ENCODE assay signal across 18 cellular contexts in genomic region chr13:71699342-71699741, GRCh38.
"Had no signal": no experiment of that assay in that cellular context is flagged by ENCODE, and none has a peak within 500 bp of the region (broad histone marks: within the 10 kb centered on the region; RNA-seq: fewer than 3 reads in every experiment).

No MANE protein-coding gene starts in this region.

- H3K9ac ChIP-seq: SK-N-SH had no signal

- H3K9me3 ChIP-seq: SK-N-SH had no signal

- DNase-seq: KBM-7, MV-4-11, NCI-H1048, NCI-H1105, NCI-H1417 treated with DMSO at 0.1 percent for 48 hours, NCI-H146, NCI-H1694 treated with DMSO at 0.1 percent for 48 hours, NCI-H1930, NCI-H2081, NCI-H2107, NCI-H2227 treated with DMSO at 0.1 percent for 48 hours, NCI-H524, NCI-H774, Right ventricle myocardium superior, RPMI8226, SIG-M5, SK-N-SH, SW 1271 had no signal

- H3K4me2 ChIP-seq: SK-N-SH had no signal
